In genomic region chr1:204254031-204254661, GRCh38 we compare ENCODE assay signal across 12 cellular contexts. TPM values are rescaled to one million over a fixed set of nuclear protein-coding genes. Genes with fewer than 3 reads are reported as not detected.
DNase-seq lines count a peak whose midpoint lies in the region; ATAC-seq, FAIRE-seq and TF ChIP-seq lines count a peak whose summit lies in the region.
"Had no signal": no experiment of that assay in that cellular context is flagged by ENCODE, and none has a peak within 500 bp of the region (broad histone marks: within the 10 kb centered on the region; RNA-seq: fewer than 3 reads in every experiment).

No MANE protein-coding gene starts in this region.

- no peaks in the 10 kb centered on the region for H3K9me3 Mint-ChIP-seq in type B pancreatic cell
- H3K9me3 Mint-ChIP-seq: natural killer cell had no signal

- H3K4me3 Mint-ChIP-seq in type B pancreatic cell = no peak overlapping the region
- H3K4me3 Mint-ChIP-seq: natural killer cell, T-helper 17 cell had no signal

- peaks cover 16% of the 10 kb centered on the region for H3K36me3 Mint-ChIP-seq in type B pancreatic cell
- H3K36me3 Mint-ChIP-seq: natural killer cell had no signal

- H3K27ac Mint-ChIP-seq in type B pancreatic cell = no peak overlapping the region
- H3K27ac Mint-ChIP-seq: natural killer cell, T-helper 17 cell had no signal

- no peak overlapping the region for H3K4me3 ChIP-seq in fibroblast of villous mesenchyme (ENCODE audit: low read depth, low read length)

- intact Hi-C loops in posterior vena cava (cut with DNase I) = no loop called here

- DNase-seq in EL (peak; percentile 78), RPMI7951 (ENCODE audit: low read depth) (peak; percentile 76), fibroblast of villous mesenchyme (ENCODE audit: low read depth) (peak; percentile 88), posterior vena cava (ENCODE audit: low spot score) (peak; percentile 90), type B pancreatic cell (ENCODE audit: extremely low spot score, unreplicated experiment) (no peak), H54 (ENCODE audit: insufficient read length, low spot score) (no peak), NCI-H748 (lab: John Stamatoyannopoulos, UW; ENCODE audit: unreplicated experiment) (no peak)
- DNase-seq: activated gamma-delta T cell treated with Interleukin-2 at 50 U/mL for 16 hours, natural killer cell, T-helper 17 cell had no signal

- TF ChIP-seq POLR2A in H54 (IDR thresholded peaks at IDR 0.05; ENCODE audit: low read depth, low read length) = no peak

- no peak for FAIRE-seq in H54 (lab: Jason Lieb, UNC)

- ATAC-seq in HG03342 (IDR thresholded peaks at IDR 0.05; ENCODE audit: unreplicated experiment) = no peak
- ATAC-seq: foreskin keratinocyte, natural killer cell, T-helper 17 cell had no signal

- TF ChIP-seq CTCF in fibroblast of villous mesenchyme (IDR thresholded peaks at IDR 0.05; ENCODE audit: insufficient read depth, low read depth, low read length) = no peak
- TF ChIP-seq CTCF in type B pancreatic cell (conservative IDR thresholded peaks at IDR 0.05) = no peak

- no peaks in the 10 kb centered on the region for H3K27me3 Mint-ChIP-seq in type B pancreatic cell

- H3K4me1 Mint-ChIP-seq in type B pancreatic cell (ENCODE audit: unreplicated experiment) = peaks cover 26% of the 10 kb centered on the region
- H3K4me1 Mint-ChIP-seq: natural killer cell had no signal

RNA-seq across cellular contexts. Expression of gene GOLT1A, which starts 40.4 kb away (rescaled TPM):
- not detected in 2 replicates for total RNA-seq in RPMI7951 (2014; rRNA removed; shearing (Covaris generic))
- not detected in 2 replicates for total RNA-seq in fibroblast of villous mesenchyme
- not detected for total RNA-seq in posterior vena cava
- total RNA-seq in type B pancreatic cell (ENCODE audit: low replicate concordance) = 7.0 and 9.7 TPM in 2 replicates
- total RNA-seq: natural killer cell had no signal

RNA-seq across cellular contexts. Expression of gene KISS1, which starts 57.9 kb away (rescaled TPM):
- 5.0 and 7.0 TPM in 2 replicates for total RNA-seq in RPMI7951 (2014; rRNA removed; shearing (Covaris generic))
- total RNA-seq in fibroblast of villous mesenchyme = 5.6 and 11.0 TPM in 2 replicates
- not detected for total RNA-seq in posterior vena cava
- total RNA-seq in type B pancreatic cell (ENCODE audit: low replicate concordance) = 0.48 and 0.55 TPM in 2 replicates
- total RNA-seq: foreskin keratinocyte, natural killer cell had no signal

Comparison
In these comparisons a context has a peak if more than half of its experiments do, and no peak if none do; other contexts are left out.
1. DNase-seq: peak in EL (single experiment), RPMI7951 (single experiment), fibroblast of villous mesenchyme (single experiment) and posterior vena cava (single experiment); none in type B pancreatic cell (single experiment), H54 (single experiment) and NCI-H748 (single experiment).